Comparison of ENCODE assay signal across 18 cellular contexts in the genomic region with DNA sequence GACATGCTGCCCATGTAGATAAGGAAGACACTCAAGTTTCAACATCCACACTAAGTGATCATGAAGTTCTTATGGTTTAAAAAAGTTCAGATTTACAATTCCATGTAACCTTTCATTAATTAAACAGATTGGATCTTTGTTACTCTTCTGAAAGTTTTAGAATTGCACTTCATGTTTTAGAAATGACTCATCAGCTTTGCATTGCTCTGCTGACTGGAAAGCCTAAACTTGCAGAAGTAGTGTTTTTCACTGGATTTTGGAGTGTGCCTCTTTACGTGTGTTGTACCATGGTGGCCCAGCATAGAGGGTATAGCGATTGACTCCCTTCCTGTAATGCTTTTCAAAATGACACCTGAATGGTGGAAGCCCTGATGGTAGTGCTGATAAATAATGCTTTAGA.
DNase-seq lines count a peak whose midpoint lies in the region; ATAC-seq and TF ChIP-seq lines count a peak whose summit lies in the region.
"Had no signal": no experiment of that assay in that cellular context is flagged by ENCODE, and none has a peak within 500 bp of the region (broad histone marks: within the 10 kb centered on the region; RNA-seq: fewer than 3 reads in every experiment).

No MANE protein-coding gene starts in this region.

- H3K9me3 ChIP-seq in SK-N-SH (no peaks in the 10 kb centered on the region), esophagus squamous epithelium (no peaks in the 10 kb centered on the region)
- no peaks in the 10 kb centered on the region for H3K9me3 ChIP-seq in CD8-positive, alpha-beta T cell (ENCODE audit: low read length)
- H3K9me3 ChIP-seq: Caco-2, tibial nerve had no signal

- TF ChIP-seq EP300 in SK-N-SH (IDR thresholded peaks at IDR 0.05; ENCODE audit: borderline replicate concordance in 1 of 2, low read depth in 1 of 2, low read length in 1 of 2), result no peak

- H3K4me1 ChIP-seq in SK-N-SH (ENCODE audit: control insufficient read depth in 1 of 2, insufficient read depth in 2 of 2, low read depth in 1 of 2, low read length in 1 of 2) (peaks cover 0 to 17% of the 10 kb centered on the region in 2 experiments; a peak in 3 of 4 replicates), esophagus squamous epithelium (peaks cover 0 to 6% (median 0%) of the 10 kb centered on the region in 3 donors)
- peaks cover 28% of the 10 kb centered on the region for H3K4me1 ChIP-seq in CD8-positive, alpha-beta T cell (ENCODE audit: insufficient read depth, low read length)
- H3K4me1 ChIP-seq: Caco-2 had no signal

- WGBS in SK-N-SH (ENCODE audit: low lambda C conversion rate), result 54% methylated on average over 2 of the region's 2 CpGs
- WGBS in esophagus squamous epithelium, 2 donors, result 50 to 88% methylated on average over 2 of the region's 2 CpGs

- no peak overlapping the region for H3K4me2 ChIP-seq in SK-N-SH
- H3K4me2 ChIP-seq: smooth muscle cell had no signal

- TF ChIP-seq CTCF in SK-N-SH (IDR thresholded peaks at IDR 0.05), result no peak
- TF ChIP-seq CTCF in astrocyte of the spinal cord (IDR thresholded peaks at IDR 0.05; ENCODE audit: low read depth, low read length), result no peak
- no peak for TF ChIP-seq CTCF in CD8-positive, alpha-beta T cell (IDR thresholded peaks at IDR 0.05)
- TF ChIP-seq CTCF in esophagus squamous epithelium (IDR thresholded peaks at IDR 0.05), result no peak

- H3K36me3 Mint-ChIP-seq in stimulated activated naive B cell treated with anti-CD40 and anti-IgM and Interleukin-4, amounts not matched to agents 10 μg/mL and 1 μg/mL and 100 μg/mL, for 72 hours, result peaks cover 0 to 3% of the 10 kb centered on the region in 2 donors
- no peaks in the 10 kb centered on the region for H3K36me3 Mint-ChIP-seq in CD8-positive, alpha-beta T cell

- no peaks in the 10 kb centered on the region for H4K20me1 ChIP-seq in SK-N-SH (ENCODE audit: insufficient read depth)

- TF ChIP-seq RAD21 in SK-N-SH (IDR thresholded peaks at IDR 0.05; ENCODE audit: low read length), result no peak

- ATAC-seq in SK-N-SH treated with all-trans-retinoic acid at 6 μM for 48 hours, result no peak
- ATAC-seq in HG03103 (IDR thresholded peaks at IDR 0.05; ENCODE audit: low read depth, unreplicated experiment), result peak; percentile 51
- peak; percentile 67 to 73 for ATAC-seq in stimulated activated naive B cell treated with anti-CD40 and anti-IgM and Interleukin-4, amounts not matched to agents 10 μg/mL and 1 μg/mL and 100 μg/mL, for 72 hours (replicated peaks)
- no peak for ATAC-seq in CD8-positive, alpha-beta T cell
- ATAC-seq: HCT116 had no signal

- no peak overlapping the region for H3K9ac ChIP-seq in SK-N-SH

- H3K27me3 ChIP-seq in SK-N-SH (ENCODE audit: insufficient read depth) (no peaks in the 10 kb centered on the region), esophagus squamous epithelium (no peaks in the 10 kb centered on the region)
- H3K27me3 ChIP-seq in CD8-positive, alpha-beta T cell (ENCODE audit: insufficient read depth, low read length), result no peaks in the 10 kb centered on the region
- H3K27me3 ChIP-seq: tibial nerve had no signal

- H3K9me2 ChIP-seq in SK-N-SH, result no peaks in the 10 kb centered on the region

- no peak overlapping the region for H3K4me3 Mint-ChIP-seq in stimulated activated naive B cell treated with anti-CD40 and anti-IgM and Interleukin-4, amounts not matched to agents 10 μg/mL and 1 μg/mL and 100 μg/mL, for 72 hours
- H3K4me3 Mint-ChIP-seq in CD8-positive, alpha-beta T cell, result no peak overlapping the region

- in situ Hi-C loops in astrocyte of the spinal cord (cut with HindIII; ENCODE audit: low sequenced_read_pairs), result no loop called here

- H3K36me3 ChIP-seq in SK-N-SH (replicated peaks in 1 of 2; ENCODE audit: control insufficient read depth in 1 of 2, insufficient read depth in 2 of 2, low read length in 1 of 2) (no peaks in the 10 kb centered on the region), esophagus squamous epithelium (no peaks in the 10 kb centered on the region)
- no peaks in the 10 kb centered on the region for H3K36me3 ChIP-seq in CD8-positive, alpha-beta T cell (ENCODE audit: insufficient read depth, low read length)
- H3K36me3 ChIP-seq: tibial nerve had no signal

- H3K27ac ChIP-seq in SK-N-SH (ENCODE audit: low read depth in 2 of 2, low read length in 1 of 2) (no peak overlapping the region), esophagus squamous epithelium (no peak overlapping the region)
- H3K27ac ChIP-seq in CD8-positive, alpha-beta T cell (ENCODE audit: low read depth, low read length), result no peak overlapping the region
- H3K27ac ChIP-seq: tibial nerve had no signal

- no peak overlapping the region for H2AFZ ChIP-seq in SK-N-SH (ENCODE audit: low read depth)

- intact Hi-C loops in CD8-positive, alpha-beta T cell (cut with DNase I, micrococcal nuclease), result loop anchor here in 1 of 2 experiments (10.0 kb wide), 2 partner anchors 724 to 874 kb away; no protein-coding TSS in a partner anchor
- intact Hi-C loops in esophagus squamous epithelium (cut with DNase I), result loop anchor here (10.0 kb wide), 1 partner anchor 64 kb away; no protein-coding TSS in a partner anchor

- H3K9me3 Mint-ChIP-seq in stimulated activated naive B cell treated with anti-CD40 and anti-IgM and Interleukin-4, amounts not matched to agents 10 μg/mL and 1 μg/mL and 100 μg/mL, for 72 hours, result peaks cover 0 to 1% of the 10 kb centered on the region in 2 donors
- no peaks in the 10 kb centered on the region for H3K9me3 Mint-ChIP-seq in CD8-positive, alpha-beta T cell

- H3K4me3 ChIP-seq in SK-N-SH (ENCODE audit: low read depth in 2 of 2, low read length in 1 of 2) (no peak overlapping the region), astrocyte of the spinal cord (ENCODE audit: low read depth, low read length) (no peak overlapping the region), esophagus squamous epithelium (no peak overlapping the region)
- no peak overlapping the region for H3K4me3 ChIP-seq in CD8-positive, alpha-beta T cell (ENCODE audit: low read depth, low read length)
- H3K4me3 ChIP-seq: smooth muscle cell, tibial nerve had no signal

- no peaks in the 10 kb centered on the region for H3F3A ChIP-seq in SK-N-SH (replicated peaks; ENCODE audit: insufficient read depth)

- H3K27me3 Mint-ChIP-seq in stimulated activated naive B cell treated with anti-CD40 and anti-IgM and Interleukin-4, amounts not matched to agents 10 μg/mL and 1 μg/mL and 100 μg/mL, for 72 hours, result no peaks in the 10 kb centered on the region
- H3K27me3 Mint-ChIP-seq in CD8-positive, alpha-beta T cell (ENCODE audit: low read depth), result no peaks in the 10 kb centered on the region

- CTCF ChIA-PET in SK-N-SH (lab: Yijun Ruan, JAX), result interaction anchor here (0.6 to 3.2 kb wide), 4 partner anchors 10 to 55 kb away, joined by 3 to 16 read pairs (median 10); no protein-coding TSS in a partner anchor
- CTCF ChIA-PET in CD8-positive, alpha-beta T cell (lab: Charles Lee), result interaction anchor here (1.2 to 7.8 kb wide), 2 partner anchors 10 to 60 kb away, joined by 5 to 82 read pairs; no protein-coding TSS in a partner anchor

- no peak for DNase-seq in SK-N-SH
- DNase-seq in astrocyte of the spinal cord (ENCODE audit: low read depth, low spot score), result peak; percentile 56
- DNase-seq in stimulated activated naive B cell treated with anti-CD40 and anti-IgM and Interleukin-4, amounts not matched to agents 10 μg/mL and 1 μg/mL and 100 μg/mL, for 72 hours, result no peak
- no peak for DNase-seq in CD8-positive, alpha-beta T cell
- DNase-seq in hippocampal formation (lab: John Stamatoyannopoulos, UW), result no peak
- DNase-seq in esophagus squamous epithelium (lab: John Stamatoyannopoulos, UW), result no peak
- DNase-seq: 8988T; activated CD4-positive, alpha-beta T cell treated with anti-CD3 and anti-CD28 coated beads for 1 hour; Caco-2; caudate nucleus; NCI-H187; NCI-H82; nucleus accumbens had no signal

- POLR2A ChIA-PET in SK-N-SH (lab: Yijun Ruan, JAX), result no interaction called here
- POLR2A ChIA-PET in CD8-positive, alpha-beta T cell (lab: Charles Lee), result interaction anchor here (1.0 to 1.1 kb wide), 2 partner anchors 16 to 70 kb away, joined by 3 to 4 read pairs; no protein-coding TSS in a partner anchor

- H3K27ac Mint-ChIP-seq in stimulated activated naive B cell treated with anti-CD40 and anti-IgM and Interleukin-4, amounts not matched to agents 10 μg/mL and 1 μg/mL and 100 μg/mL, for 72 hours, result no peak overlapping the region
- H3K27ac Mint-ChIP-seq in CD8-positive, alpha-beta T cell, result no peak overlapping the region

- TF ChIP-seq POLR2A in esophagus squamous epithelium (IDR thresholded peaks at IDR 0.05), result no peak

- peaks cover 28 to 43% of the 10 kb centered on the region in 2 donors for H3K4me1 Mint-ChIP-seq in stimulated activated naive B cell treated with anti-CD40 and anti-IgM and Interleukin-4, amounts not matched to agents 10 μg/mL and 1 μg/mL and 100 μg/mL, for 72 hours
- H3K4me1 Mint-ChIP-seq in CD8-positive, alpha-beta T cell (ENCODE audit: low read depth), result peaks cover 50% of the 10 kb centered on the region

- no peaks in the 10 kb centered on the region for H3K79me2 ChIP-seq in SK-N-SH (ENCODE audit: insufficient read depth)

TF ChIP-seq in SK-N-SH, 30 proteins besides CTCF, POLR2A, EP300 and RAD21:
- TF ChIP-seq FOSL2 (IDR thresholded peaks at IDR 0.05; ENCODE audit: borderline replicate concordance, low read depth), result peak; percentile 20; the same call in 1 of the 2 replicates
- TF ChIP-seq, protein P1, sequence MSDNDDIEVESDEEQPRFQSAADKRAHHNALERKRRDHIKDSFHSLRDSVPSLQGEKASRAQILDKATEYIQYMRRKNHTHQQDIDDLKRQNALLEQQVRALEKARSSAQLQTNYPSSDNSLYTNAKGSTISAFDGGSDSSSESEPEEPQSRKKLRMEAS (IDR thresholded peaks at IDR 0.05; ENCODE audit: low read depth), result no peak
- no peak for TF ChIP-seq ELF1 (IDR thresholded peaks at IDR 0.05)

TF ChIP-seq in SK-N-SH treated with all-trans-retinoic acid at 6 μM for 48 hours, 23 proteins besides CTCF, POLR2A, EP300 and RAD21:
- TF ChIP-seq ZFP30 (CRISPR knock-in tag; IDR thresholded peaks at IDR 0.05) (no peak), ISL1 (CRISPR knock-in tag; IDR thresholded peaks at IDR 0.05) (no peak), PPARA (CRISPR knock-in tag; IDR thresholded peaks at IDR 0.05; ENCODE audit: borderline replicate concordance) (no peak)

Comparison
In these comparisons a context has a peak if more than half of its experiments do, and no peak if none do; other contexts are left out.
1. ATAC-seq: peak in HG03103 (single experiment) and stimulated activated naive B cell treated with anti-CD40 and anti-IgM and Interleukin-4, amounts not matched to agents 10 μg/mL and 1 μg/mL and 100 μg/mL, for 72 hours (2 of 2); none in SK-N-SH treated with all-trans-retinoic acid at 6 μM for 48 hours (single experiment) and CD8-positive, alpha-beta T cell (single experiment).